ENCODE assay signal across 8 cellular contexts in genomic region chr14:63203618-63204406, GRCh38. TPM values are rescaled to one million over a fixed set of nuclear protein-coding genes. Genes with fewer than 3 reads are reported as not detected.
DNase-seq lines count a peak whose midpoint lies in the region; ATAC-seq lines count a peak whose summit lies in the region.

No MANE protein-coding gene starts in this region.

- H3K27me3 Mint-ChIP-seq in immature natural killer cell (ENCODE audit: low read depth in 3 of 3): peaks cover 0 to 11% (median 2%) of the 10 kb centered on the region in 3 donors

- peak overlapping the region; percentile 63 for H3K27ac ChIP-seq in angular gyrus (ENCODE audit: low read depth, low read length)
- peak overlapping the region; percentile 94 for H3K27ac ChIP-seq in right cardiac atrium (ENCODE audit: low read length)

- H3K4me1 ChIP-seq in right cardiac atrium (ENCODE audit: control insufficient read depth, insufficient read depth, low read length): no peaks in the 10 kb centered on the region

- ATAC-seq in right cardiac atrium (peak; percentile 98 to 99), HG03025 (IDR thresholded peaks at IDR 0.05; ENCODE audit: low FRiP score, unreplicated experiment) (no peak)

- DNase-seq in COLO829 (ENCODE audit: low spot score): peak; percentile 81
- peak; percentile 60 for DNase-seq in NCI-H1417 treated with DMSO at 0.1 percent for 48 hours (lab: John Stamatoyannopoulos, UW)
- DNase-seq in right cardiac atrium: peak; percentile 86 to 90 (median 88)
- peak; percentile 100 for DNase-seq in pulmonary artery endothelial cell (ENCODE audit: low read depth, low spot score)
- DNase-seq in activated CD4-positive, alpha-beta T cell treated with anti-CD3 and anti-CD28 coated beads, Interleukin-2, amount 50 U/mL, for 4 hours: no peak
- DNase-seq in immature natural killer cell: no peak

- H3K36me3 Mint-ChIP-seq in immature natural killer cell: no peaks in the 10 kb centered on the region

- no peak overlapping the region for H3K27ac Mint-ChIP-seq in immature natural killer cell

- no peak overlapping the region for H3K4me3 Mint-ChIP-seq in immature natural killer cell

- H3K9me3 ChIP-seq in right cardiac atrium (ENCODE audit: control insufficient read depth, low read length): no peaks in the 10 kb centered on the region

- H3K4me3 ChIP-seq in right cardiac atrium (ENCODE audit: low read length): peak overlapping the region; percentile 80

- 10% methylated on average over 11 of the region's 11 CpGs for WGBS in right cardiac atrium

- intact Hi-C loops in right cardiac atrium (cut with DNase I): no loop called here

- H3K27me3 ChIP-seq in right cardiac atrium (ENCODE audit: control insufficient read depth, insufficient read depth): no peaks in the 10 kb centered on the region

- H3K4me1 Mint-ChIP-seq in immature natural killer cell: no peaks in the 10 kb centered on the region

- no peaks in the 10 kb centered on the region for H3K9me3 Mint-ChIP-seq in immature natural killer cell

RNA-seq across cellular contexts. Expression of gene RHOJ, which starts 0.4 kb away (rescaled TPM):
- total RNA-seq in right cardiac atrium (10 to 100 TPM; 10.2 to 20.3 (median 16.2) TPM), pulmonary artery endothelial cell (65.8 and 126 TPM in 2 replicates)
- polyA plus RNA-seq in right cardiac atrium (9.6 TPM), immature natural killer cell (not detected)

Comparison
In these comparisons a context has a peak if more than half of its experiments do, and no peak if none do; other contexts are left out.
1. DNase-seq: peak in COLO829 (single experiment), NCI-H1417 treated with DMSO at 0.1 percent for 48 hours (single experiment), right cardiac atrium (3 of 3) and pulmonary artery endothelial cell (single experiment); none in activated CD4-positive, alpha-beta T cell treated with anti-CD3 and anti-CD28 coated beads, Interleukin-2, amount 50 U/mL, for 4 hours (0 of 2) and immature natural killer cell (0 of 3).